Comparison of ENCODE assay signal across 1 cellular context in genomic region chr13:52617070-52618060, GRCh38.
A peak's percentile ranks its signal among the peaks of the same experiment; 100 is the strongest.
TF ChIP-seq lines count a peak whose summit lies in the region.

No MANE protein-coding gene starts in this region.

TF ChIP-seq in HepG2, 621 proteins besides CTCF, POLR2A, EP300 and RAD21 (continued from another document and continues in another):
- TF ChIP-seq STAT6 (CRISPR knock-in tag; IDR thresholded peaks at IDR 0.05; ENCODE audit: borderline replicate concordance) (no peak), MAFF (IDR thresholded peaks at IDR 0.05; ENCODE audit: low read depth, low read length) (no peak), KDM3A (CRISPR knock-in tag; IDR thresholded peaks at IDR 0.05; ENCODE audit: low read depth) (0 out of 2 replicates have a peak, but pooled peaks have one; percentile 45), SP5 (CRISPR knock-in tag; IDR thresholded peaks at IDR 0.05; ENCODE audit: borderline replicate concordance, low read depth) (0 out of 2 replicates have a peak, but pooled peaks have one; percentile 9), DZIP1 (CRISPR knock-in tag; IDR thresholded peaks at IDR 0.05) (no peak), TRIM22 (IDR thresholded peaks at IDR 0.05) (no peak), CERS6 (CRISPR knock-in tag; IDR thresholded peaks at IDR 0.05) (no peak), FOXO1 (CRISPR knock-in tag; IDR thresholded peaks at IDR 0.05) (peak; percentile 55), ZNF431 (CRISPR knock-in tag; IDR thresholded peaks at IDR 0.05; ENCODE audit: borderline replicate concordance, low read depth) (no peak), PHB2 (IDR thresholded peaks at IDR 0.05; ENCODE audit: partially characterized antibody) (no peak), SYNCRIP (IDR thresholded peaks at IDR 0.05; ENCODE audit: insufficient read depth, low read depth, low read length) (no peak), REL (CRISPR knock-in tag; conservative IDR thresholded peaks at IDR 0.05) (no peak; the same call in 1 of the 2 replicates), TP53 (CRISPR knock-in tag; conservative IDR thresholded peaks at IDR 0.05) (no peak), BCLAF1 (IDR thresholded peaks at IDR 0.05) (no peak), PBX2 (CRISPR knock-in tag; IDR thresholded peaks at IDR 0.05) (no peak), MEIS1 (CRISPR knock-in tag; IDR thresholded peaks at IDR 0.05; ENCODE audit: borderline replicate concordance) (peak; percentile 30; the same call in 1 of the 2 replicates), ZBTB43 (CRISPR knock-in tag; conservative IDR thresholded peaks at IDR 0.05) (no peak), PAF1 (CRISPR knock-in tag; IDR thresholded peaks at IDR 0.05) (no peak), HNF4G (IDR thresholded peaks at IDR 0.05; ENCODE audit: borderline replicate concordance, low read depth, low read length) (no peak), HNF4G (CRISPR knock-in tag; IDR thresholded peaks at IDR 0.05; ENCODE audit: borderline replicate concordance, low read depth) (0 out of 2 replicates have a peak, but pooled peaks have one; percentile 51), IKZF4 (CRISPR knock-in tag; IDR thresholded peaks at IDR 0.05; ENCODE audit: borderline replicate concordance, low read depth, not compliant biosample characterization) (peak; percentile 35), ZNF451 (CRISPR knock-in tag; IDR thresholded peaks at IDR 0.05) (no peak), ZNF564 (CRISPR knock-in tag; IDR thresholded peaks at IDR 0.05) (0 out of 2 replicates have a peak, but pooled peaks have one; percentile 42), E2F5 (CRISPR knock-in tag; conservative IDR thresholded peaks at IDR 0.05) (no peak), ZNF251 (CRISPR knock-in tag; IDR thresholded peaks at IDR 0.05) (no peak), NCOR1 (IDR thresholded peaks at IDR 0.05; ENCODE audit: borderline replicate concordance, low read length) (no peak), PCBP2 (optimal IDR thresholded peaks at IDR 0.05; ENCODE audit: low read depth, low read length, poor library complexity, severe bottlenecking) (no peak), ZNF264 (CRISPR knock-in tag; IDR thresholded peaks at IDR 0.05) (peak; percentile 19), ZNF468 (CRISPR knock-in tag; IDR thresholded peaks at IDR 0.05) (no peak), CREBL2 (CRISPR knock-in tag; IDR thresholded peaks at IDR 0.05; ENCODE audit: borderline replicate concordance) (no peak), ZNF652 (CRISPR knock-in tag; IDR thresholded peaks at IDR 0.05; ENCODE audit: borderline replicate concordance, low read depth) (peak; percentile 48; the same call in 1 of the 2 replicates), ZNF574 (CRISPR knock-in tag; IDR thresholded peaks at IDR 0.05) (peak; percentile 98), FOXP4 (CRISPR knock-in tag; IDR thresholded peaks at IDR 0.05) (0 out of 2 replicates have a peak, but pooled peaks have one; percentile 42)
